12 cellular contexts compared by ENCODE assay signal in the genomic region with DNA sequence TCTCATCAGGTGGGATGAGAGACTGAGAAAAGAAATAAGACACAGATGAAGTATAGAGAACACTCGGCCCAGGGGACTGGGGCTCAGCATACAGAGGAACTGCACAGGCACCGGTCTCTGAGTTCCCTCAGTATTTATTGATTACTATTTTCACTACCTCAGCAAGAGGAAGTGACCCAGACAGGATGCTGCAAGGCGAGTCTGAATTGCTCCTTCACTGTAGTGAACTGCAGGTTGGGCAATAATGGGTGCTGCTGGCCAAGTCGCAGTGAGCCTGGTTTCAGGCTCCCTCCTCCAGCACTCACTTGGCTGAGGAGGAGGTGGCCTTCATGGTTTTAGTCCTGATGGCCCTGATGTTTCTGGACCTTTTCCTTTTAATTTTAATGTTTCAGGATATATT. TPM values are rescaled to one million over a fixed set of nuclear protein-coding genes. Genes with fewer than 3 reads are reported as not detected.
DNase-seq lines count a peak whose midpoint lies in the region; ATAC-seq, FAIRE-seq and TF ChIP-seq lines count a peak whose summit lies in the region.
"Had no signal": no experiment of that assay in that cellular context is flagged by ENCODE, and none has a peak within 500 bp of the region (broad histone marks: within the 10 kb centered on the region; RNA-seq: fewer than 3 reads in every experiment).

No MANE protein-coding gene starts in this region.

- TF ChIP-seq EP300 in SK-N-SH (IDR thresholded peaks at IDR 0.05; ENCODE audit: borderline replicate concordance in 1 of 2, low read depth in 1 of 2, low read length in 1 of 2): no peak

- no peaks in the 10 kb centered on the region for H3K9me3 ChIP-seq in SK-N-SH
- no peaks in the 10 kb centered on the region for H3K9me3 ChIP-seq in astrocyte (ENCODE audit: insufficient read depth, low read depth, low read length)

- H4K20me1 ChIP-seq in SK-N-SH (ENCODE audit: insufficient read depth): no peaks in the 10 kb centered on the region
- H4K20me1 ChIP-seq in astrocyte (ENCODE audit: insufficient read depth, low read length): no peaks in the 10 kb centered on the region

- H3K36me3 Mint-ChIP-seq in astrocyte (ENCODE audit: low read depth, unreplicated experiment) (peaks cover 6% of the 10 kb centered on the region), chondrocyte (ENCODE audit: low read depth) (no peaks in the 10 kb centered on the region)
- peaks cover 11% of the 10 kb centered on the region for H3K36me3 Mint-ChIP-seq in stimulated activated memory B cell treated with anti-CD40 and anti-IgM and Interleukin-4, amounts not matched to agents 10 μg/mL and 1 μg/mL and 100 μg/mL, for 72 hours

- ATAC-seq in SK-N-SH treated with all-trans-retinoic acid at 6 μM for 48 hours (no peak), HG03025 (IDR thresholded peaks at IDR 0.05; ENCODE audit: low FRiP score, unreplicated experiment) (peak; percentile 66), esophagus mucosa (no peak)
- peak; percentile 86 for ATAC-seq in stimulated activated memory B cell treated with anti-CD40 and anti-IgM and Interleukin-4, amounts not matched to agents 10 μg/mL and 1 μg/mL and 100 μg/mL, for 72 hours
- ATAC-seq: A549 had no signal

- POLR2A ChIA-PET in SK-N-SH (lab: Yijun Ruan, JAX): no interaction called here
- POLR2A ChIA-PET in RWPE1 (lab: Yijun Ruan, JAX; ENCODE audit: low non-redundant PET): no interaction called here

- CTCF ChIA-PET in SK-N-SH (lab: Yijun Ruan, JAX): interaction anchor here (1.4 kb wide), 1 partner anchor 34 kb away, joined by 3 read pairs; no protein-coding TSS in a partner anchor
- CTCF ChIA-PET in RWPE1 (lab: Yijun Ruan, JAX): no interaction called here

- TF ChIP-seq CTCF in SK-N-SH (IDR thresholded peaks at IDR 0.05): no peak
- no peak for TF ChIP-seq CTCF in astrocyte (IDR thresholded peaks at IDR 0.05; ENCODE audit: insufficient read depth, low read depth, low read length)
- TF ChIP-seq CTCF in RWPE1 (conservative IDR thresholded peaks at IDR 0.05; ENCODE audit: low read depth): no peak
- TF ChIP-seq CTCF in chondrocyte (IDR thresholded peaks at IDR 0.05): no peak

- no peaks in the 10 kb centered on the region for H3K4me1 ChIP-seq in SK-N-SH (ENCODE audit: control insufficient read depth in 1 of 2, insufficient read depth in 2 of 2, low read depth in 1 of 2, low read length in 1 of 2)
- no peaks in the 10 kb centered on the region for H3K4me1 ChIP-seq in astrocyte (ENCODE audit: insufficient read depth, low read length)
- H3K4me1 ChIP-seq: A549 had no signal

- no peaks in the 10 kb centered on the region for H3F3A ChIP-seq in SK-N-SH (replicated peaks; ENCODE audit: insufficient read depth)

- no peak overlapping the region for H3K27ac ChIP-seq in SK-N-SH (ENCODE audit: low read depth in 2 of 2, low read length in 1 of 2)
- H3K27ac ChIP-seq in astrocyte (ENCODE audit: low read depth, low read length): no peak overlapping the region
- H3K27ac ChIP-seq in RWPE1: no peak overlapping the region
- H3K27ac ChIP-seq: A549, heart left ventricle, SK-N-MC had no signal

- no peak for TF ChIP-seq RAD21 in SK-N-SH (IDR thresholded peaks at IDR 0.05; ENCODE audit: low read length)

- H3K4me1 Mint-ChIP-seq in astrocyte (ENCODE audit: low read depth, unreplicated experiment) (peaks cover 24% of the 10 kb centered on the region), chondrocyte (ENCODE audit: low read depth) (peaks cover 9% of the 10 kb centered on the region)
- peaks cover 29% of the 10 kb centered on the region for H3K4me1 Mint-ChIP-seq in stimulated activated memory B cell treated with anti-CD40 and anti-IgM and Interleukin-4, amounts not matched to agents 10 μg/mL and 1 μg/mL and 100 μg/mL, for 72 hours

- no peak overlapping the region for H2AFZ ChIP-seq in SK-N-SH (ENCODE audit: low read depth)
- H2AFZ ChIP-seq in astrocyte (ENCODE audit: low read depth, low read length): no peak overlapping the region

- H3K27ac Mint-ChIP-seq in astrocyte (ENCODE audit: unreplicated experiment): peak overlapping the region; percentile 83
- peak overlapping the region; percentile 33 for H3K27ac Mint-ChIP-seq in stimulated activated memory B cell treated with anti-CD40 and anti-IgM and Interleukin-4, amounts not matched to agents 10 μg/mL and 1 μg/mL and 100 μg/mL, for 72 hours
- H3K27ac Mint-ChIP-seq in chondrocyte (ENCODE audit: unreplicated experiment): no peak overlapping the region

- H3K4me3 ChIP-seq in SK-N-SH (ENCODE audit: low read depth in 2 of 2, low read length in 1 of 2) (0 out of 4 replicates have a peak overlapping the region, but pooled peaks of 1 of the 2 experiments have one; percentile 21), astrocyte (ENCODE audit: insufficient read depth, low read depth, low read length) (no peak overlapping the region)
- H3K4me3 ChIP-seq: A549, heart left ventricle, SK-N-MC had no signal

- WGBS in SK-N-SH (ENCODE audit: low lambda C conversion rate): 9% methylated on average over 4 of the region's 4 CpGs

- H3K9me2 ChIP-seq in SK-N-SH: no peaks in the 10 kb centered on the region

- H3K9me3 Mint-ChIP-seq in astrocyte (ENCODE audit: unreplicated experiment): peaks cover 19% of the 10 kb centered on the region
- H3K9me3 Mint-ChIP-seq in stimulated activated memory B cell treated with anti-CD40 and anti-IgM and Interleukin-4, amounts not matched to agents 10 μg/mL and 1 μg/mL and 100 μg/mL, for 72 hours: peaks cover 24% of the 10 kb centered on the region
- peaks cover 10% of the 10 kb centered on the region for H3K9me3 Mint-ChIP-seq in chondrocyte (ENCODE audit: low read depth)

- no peak for FAIRE-seq in astrocyte (lab: Jason Lieb, UNC)
- FAIRE-seq: A549 had no signal

- H3K9ac ChIP-seq in SK-N-SH: no peak overlapping the region
- H3K9ac ChIP-seq in astrocyte (ENCODE audit: low read length): no peak overlapping the region

- H3K36me3 ChIP-seq in SK-N-SH (replicated peaks in 1 of 2; ENCODE audit: control insufficient read depth in 1 of 2, insufficient read depth in 2 of 2, low read length in 1 of 2) (no peaks in the 10 kb centered on the region), astrocyte (ENCODE audit: insufficient read depth, low read length) (no peaks in the 10 kb centered on the region)
- H3K36me3 ChIP-seq: heart left ventricle had no signal

- H3K27me3 ChIP-seq in SK-N-SH (ENCODE audit: insufficient read depth): no peaks in the 10 kb centered on the region
- no peaks in the 10 kb centered on the region for H3K27me3 ChIP-seq in astrocyte (ENCODE audit: insufficient read depth, low read length)

- H3K27me3 Mint-ChIP-seq in astrocyte (ENCODE audit: low read depth, unreplicated experiment) (no peaks in the 10 kb centered on the region), chondrocyte (ENCODE audit: low read depth) (peaks cover 4% of the 10 kb centered on the region)
- H3K27me3 Mint-ChIP-seq in stimulated activated memory B cell treated with anti-CD40 and anti-IgM and Interleukin-4, amounts not matched to agents 10 μg/mL and 1 μg/mL and 100 μg/mL, for 72 hours: no peaks in the 10 kb centered on the region

- H3K4me2 ChIP-seq in SK-N-SH (peak overlapping the region; percentile 66; the same call in 1 of the 2 replicates), astrocyte (ENCODE audit: low read length) (no peak overlapping the region)
- H3K4me2 ChIP-seq: A549 had no signal

- H3K4me3 Mint-ChIP-seq in astrocyte (ENCODE audit: unreplicated experiment) (no peak overlapping the region), chondrocyte (ENCODE audit: unreplicated experiment) (no peak overlapping the region)
- no peak overlapping the region for H3K4me3 Mint-ChIP-seq in stimulated activated memory B cell treated with anti-CD40 and anti-IgM and Interleukin-4, amounts not matched to agents 10 μg/mL and 1 μg/mL and 100 μg/mL, for 72 hours

- H3K79me2 ChIP-seq in SK-N-SH (ENCODE audit: insufficient read depth): no peaks in the 10 kb centered on the region
- H3K79me2 ChIP-seq in astrocyte (ENCODE audit: insufficient read depth, low read length): no peaks in the 10 kb centered on the region

- no peak for DNase-seq in SK-N-SH
- no peak for DNase-seq in astrocyte (ENCODE audit: low read depth)
- DNase-seq in RWPE1 (ENCODE audit: low spot score): no peak
- no peak for DNase-seq in chondrocyte (ENCODE audit: low spot score)
- DNase-seq: stimulated activated naive CD4-positive, alpha-beta T cell had no signal

TF ChIP-seq in SK-N-SH, 30 proteins besides CTCF, POLR2A, EP300 and RAD21 (continues in another document):
- TF ChIP-seq MAX (IDR thresholded peaks at IDR 0.05; ENCODE audit: low read depth): no peak
- TF ChIP-seq GABPA (IDR thresholded peaks at IDR 0.05; ENCODE audit: low read depth): no peak
- no peak for TF ChIP-seq FOSL2 (IDR thresholded peaks at IDR 0.05; ENCODE audit: borderline replicate concordance, low read depth)
- TF ChIP-seq RXRA (IDR thresholded peaks at IDR 0.05; ENCODE audit: borderline replicate concordance, low read depth): no peak
- TF ChIP-seq EZH2phosphoT487 (IDR thresholded peaks at IDR 0.05; ENCODE audit: borderline replicate concordance, low read depth): no peak
- TF ChIP-seq NRF1 (IDR thresholded peaks at IDR 0.05; ENCODE audit: low read depth, low read length): no peak
- TF ChIP-seq ELF1 (IDR thresholded peaks at IDR 0.05): no peak

TF ChIP-seq in SK-N-SH treated with all-trans-retinoic acid at 6 μM for 48 hours, 23 proteins besides CTCF, POLR2A, EP300 and RAD21 (continues in another document):
- TF ChIP-seq ZFP30 (CRISPR knock-in tag; IDR thresholded peaks at IDR 0.05): no peak
- TF ChIP-seq TCF4 (CRISPR knock-in tag; IDR thresholded peaks at IDR 0.05; ENCODE audit: borderline replicate concordance): no peak
- no peak for TF ChIP-seq ISL1 (CRISPR knock-in tag; IDR thresholded peaks at IDR 0.05)
- no peak for TF ChIP-seq ESRRG (CRISPR knock-in tag; IDR thresholded peaks at IDR 0.05)
- no peak for TF ChIP-seq ARNTL (CRISPR knock-in tag; IDR thresholded peaks at IDR 0.05; ENCODE audit: borderline replicate concordance, low read depth)

RNA-seq across cellular contexts. Expression of gene OR52K2, which starts 10.4 kb away (rescaled TPM):
- not detected in 2 replicates for polyA plus RNA-seq in SK-N-SH (2012; rRNA removed)
- not detected in 2 replicates for polyA plus RNA-seq in SK-N-SH (2012; cell fraction: cytosol; rRNA removed)
- polyA plus RNA-seq in SK-N-SH (2012; cell fraction: nucleus; rRNA removed): not detected in 2 replicates
- total RNA-seq in astrocyte (0.23 TPM in 1 of 2 replicates, not detected in the other), esophagus mucosa (not detected), chondrocyte (not detected in 3 replicates)
- total RNA-seq: heart left ventricle had no signal
- polyA plus RNA-seq: A549, heart left ventricle had no signal

RNA-seq across cellular contexts. Expression of gene OR52K1, which starts 23.0 kb away (rescaled TPM):
- not detected in 2 replicates for polyA plus RNA-seq in SK-N-SH (2012; rRNA removed)
- polyA plus RNA-seq in SK-N-SH (2012; cell fraction: cytosol; rRNA removed): not detected in 2 replicates
- polyA plus RNA-seq in SK-N-SH (2012; cell fraction: nucleus; rRNA removed): not detected in 2 replicates
- total RNA-seq in astrocyte: 0.14 and 0.20 TPM in 2 replicates
- not detected for total RNA-seq in esophagus mucosa
- total RNA-seq in chondrocyte: not detected in 3 replicates
- polyA plus RNA-seq: A549, heart left ventricle had no signal

Comparison
In these comparisons a context has a peak if more than half of its experiments do, and no peak if none do; other contexts are left out.
1. ATAC-seq: peak in HG03025 (single experiment) and stimulated activated memory B cell treated with anti-CD40 and anti-IgM and Interleukin-4, amounts not matched to agents 10 μg/mL and 1 μg/mL and 100 μg/mL, for 72 hours (single experiment); none in SK-N-SH treated with all-trans-retinoic acid at 6 μM for 48 hours (single experiment) and esophagus mucosa (single experiment).